ENCODE assay signal across 20 cellular contexts in genomic region chr9:82147798-82148440, GRCh38.
"Had no signal": no experiment of that assay in that cellular context is flagged by ENCODE, and none has a peak within 500 bp of the region (broad histone marks: within the 10 kb centered on the region; RNA-seq: fewer than 3 reads in every experiment).

No MANE protein-coding gene starts in this region.

- H3K36me3 Mint-ChIP-seq: activated naive CD8-positive, alpha-beta T cell treated with anti-CD3 and anti-CD28 coated beads, Interleukin-2, amount 10 ng/mL, durations not matched to agents 7 days and 5 days; naive B cell had no signal

- H3K9me3 Mint-ChIP-seq: activated B cell treated with CpG ODN at 0.5 μM for 24 hours; activated naive CD8-positive, alpha-beta T cell treated with anti-CD3 and anti-CD28 coated beads, Interleukin-2, amount 10 ng/mL, durations not matched to agents 7 days and 5 days; naive B cell had no signal

- H3K4me3 ChIP-seq: esophagus squamous epithelium, gastrocnemius medialis, transverse colon, vagina had no signal

- H3K4me1 ChIP-seq: esophagus squamous epithelium, gastrocnemius medialis, parathyroid adenoma, transverse colon had no signal

- H2AFZ ChIP-seq: parathyroid adenoma had no signal

- H3K4me1 Mint-ChIP-seq: activated naive CD8-positive, alpha-beta T cell treated with anti-CD3 and anti-CD28 coated beads, Interleukin-2, amount 10 ng/mL, durations not matched to agents 7 days and 5 days had no signal

- H3K27me3 ChIP-seq: esophagus squamous epithelium, gastrocnemius medialis, transverse colon, vagina had no signal

- H3K79me2 ChIP-seq: parathyroid adenoma had no signal

- DNase-seq: activated B cell treated with CpG ODN at 0.5 μM for 24 hours; activated CD4-positive, alpha-beta T cell treated with anti-CD3 and anti-CD28 coated beads for 48 hours; activated CD8-positive, alpha-beta memory T cell treated with anti-CD3 and anti-CD28 coated beads, Interleukin-2, amount 50 U/mL, for 4 hours; activated CD8-positive, alpha-beta T cell treated with anti-CD3 and anti-CD28 coated beads, Interleukin-2, amount 10 ng/mL, durations not matched to agents 7 days and 5 days; activated naive CD8-positive, alpha-beta T cell treated with anti-CD3 and anti-CD28 coated beads, Interleukin-2, amount 10 ng/mL, durations not matched to agents 7 days and 5 days; activated T-cell treated with anti-CD3 and anti-CD28 coated beads, Interleukin-2, amount 50 U/mL, for 72 hours; anterior cingulate cortex; effector CD8-positive, alpha-beta T cell; esophagus squamous epithelium; gastrocnemius medialis; naive B cell; stimulated activated CD4-positive, alpha-beta T cell treated with anti-CD3 and anti-CD28 coated beads, Interleukin-15, amount 100 ng/mL, for 24 hours; stimulated activated CD4-positive, alpha-beta T cell treated with anti-CD3 and anti-CD28 coated beads, Interleukin-4, amount 100 ng/mL, for 24 hours; stimulated activated naive CD4-positive, alpha-beta T cell; substantia nigra; transverse colon had no signal

- H3K27me3 Mint-ChIP-seq: activated B cell treated with CpG ODN at 0.5 μM for 24 hours; activated naive CD8-positive, alpha-beta T cell treated with anti-CD3 and anti-CD28 coated beads, Interleukin-2, amount 10 ng/mL, durations not matched to agents 7 days and 5 days; naive B cell had no signal

- H3K9me3 ChIP-seq: esophagus squamous epithelium, gastrocnemius medialis, transverse colon, vagina had no signal

- ATAC-seq: activated CD8-positive, alpha-beta T cell treated with anti-CD3 and anti-CD28 coated beads, Interleukin-2, amount 10 ng/mL, durations not matched to agents 7 days and 5 days; activated T-cell treated with anti-CD3 and anti-CD28 coated beads, Interleukin-2, amount 50 U/mL, for 72 hours; gastrocnemius medialis; left lobe of liver had no signal

- H3K27ac ChIP-seq: esophagus squamous epithelium, gastrocnemius medialis, parathyroid adenoma, transverse colon, vagina had no signal

- H3K9ac ChIP-seq: parathyroid adenoma had no signal

- H3K36me3 ChIP-seq: esophagus squamous epithelium, gastrocnemius medialis, transverse colon, vagina had no signal

- H3K27ac Mint-ChIP-seq: activated B cell treated with CpG ODN at 0.5 μM for 24 hours; activated CD8-positive, alpha-beta T cell treated with anti-CD3 and anti-CD28 coated beads, Interleukin-2, amount 10 ng/mL, durations not matched to agents 7 days and 5 days; activated naive CD8-positive, alpha-beta T cell treated with anti-CD3 and anti-CD28 coated beads, Interleukin-2, amount 10 ng/mL, durations not matched to agents 7 days and 5 days; activated T-cell treated with anti-CD3 and anti-CD28 coated beads, Interleukin-2, amount 50 U/mL, for 72 hours; naive B cell; T-helper 2 cell treated with Interferon-gamma antibody and Interleukin-4, amounts not matched to agents 5 μg/mL and 100 μg/mL, for 36 hours had no signal

- H3K4me3 Mint-ChIP-seq: activated B cell treated with CpG ODN at 0.5 μM for 24 hours; activated CD8-positive, alpha-beta T cell treated with anti-CD3 and anti-CD28 coated beads, Interleukin-2, amount 10 ng/mL, durations not matched to agents 7 days and 5 days; activated naive CD8-positive, alpha-beta T cell treated with anti-CD3 and anti-CD28 coated beads, Interleukin-2, amount 10 ng/mL, durations not matched to agents 7 days and 5 days; activated T-cell treated with anti-CD3 and anti-CD28 coated beads, Interleukin-2, amount 50 U/mL, for 72 hours; naive B cell; T-helper 2 cell treated with Interferon-gamma antibody and Interleukin-4, amounts not matched to agents 5 μg/mL and 100 μg/mL, for 36 hours had no signal
